1 cellular context compared by ENCODE assay signal in the genomic region with DNA sequence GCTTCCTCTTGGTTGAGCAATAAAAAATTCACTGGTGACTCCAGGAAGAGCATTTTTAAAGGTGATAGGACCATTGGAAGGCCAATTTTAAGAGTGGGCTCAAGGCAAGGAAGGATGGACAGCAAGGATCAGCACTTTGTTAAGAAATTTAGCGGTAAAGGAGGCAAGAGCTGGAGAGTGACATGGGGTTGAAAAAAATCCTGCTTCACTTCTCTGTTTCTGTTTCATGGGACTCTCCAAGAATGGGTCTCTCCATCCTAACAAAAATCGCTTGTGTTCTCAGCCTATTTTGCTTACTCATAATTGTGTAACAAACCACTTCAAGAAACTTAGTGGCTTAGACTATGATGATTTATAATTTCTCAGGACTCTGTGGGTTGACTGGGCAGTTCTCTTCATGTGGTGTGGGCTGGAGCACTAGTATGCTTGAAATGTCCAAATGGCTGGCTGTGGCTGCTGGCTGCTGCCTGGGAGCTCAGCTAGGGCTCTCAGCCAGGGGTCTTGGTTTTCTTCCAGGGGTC.
A peak's percentile ranks its signal among the peaks of the same experiment; 100 is the strongest.
TF ChIP-seq lines count a peak whose summit lies in the region.

No MANE protein-coding gene starts in this region.

TF ChIP-seq in GM12878, 131 proteins besides CTCF, POLR2A, EP300 and RAD21 (continued from another document and continues in another):
- TF ChIP-seq, protein P1, sequence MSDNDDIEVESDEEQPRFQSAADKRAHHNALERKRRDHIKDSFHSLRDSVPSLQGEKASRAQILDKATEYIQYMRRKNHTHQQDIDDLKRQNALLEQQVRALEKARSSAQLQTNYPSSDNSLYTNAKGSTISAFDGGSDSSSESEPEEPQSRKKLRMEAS (IDR thresholded peaks at IDR 0.05; ENCODE audit: low read depth, low read length): no peak
- TF ChIP-seq MTA2 (IDR thresholded peaks at IDR 0.05; ENCODE audit: low read depth) (peak; percentile 84), RUNX3 (IDR thresholded peaks at IDR 0.05; ENCODE audit: low read length) (peak; percentile 95), POLR2AphosphoS5 (IDR thresholded peaks at IDR 0.05; ENCODE audit: low read length) (no peak), SUPT20H (IDR thresholded peaks at IDR 0.05; ENCODE audit: borderline replicate concordance, control insufficient read depth, low read depth, low read length) (no peak), TBL1XR1 (IDR thresholded peaks at IDR 0.05; ENCODE audit: low read depth, low read length) (peak; percentile 37; the same call in 1 of the 2 replicates), GATAD2B (conservative IDR thresholded peaks at IDR 0.05; ENCODE audit: low read depth) (0 out of 2 replicates have a peak, but pooled peaks have one; percentile 61), MEF2A (IDR thresholded peaks at IDR 0.05; ENCODE audit: insufficient read depth, low read depth, low read length) (0 out of 2 replicates have a peak, but pooled peaks have one; percentile 34), ZNF24 (IDR thresholded peaks at IDR 0.05) (0 out of 2 replicates have a peak, but pooled peaks have one; percentile 48), NR2F1 (conservative IDR thresholded peaks at IDR 0.05) (peak; percentile 46; the same call in 1 of the 2 replicates), ATF7 (IDR thresholded peaks at IDR 0.05; ENCODE audit: low read depth) (peak; percentile 59), BCL11A (IDR thresholded peaks at IDR 0.05; ENCODE audit: low read depth, low read length) (peak; percentile 71; the same call in 1 of the 2 replicates), BACH1 (IDR thresholded peaks at IDR 0.05; ENCODE audit: borderline replicate concordance) (peak; percentile 91; the same call in 1 of the 2 replicates), SIX5 (IDR thresholded peaks at IDR 0.05; ENCODE audit: low read depth, low read length, severe bottlenecking) (peak; percentile 12), ZNF384 (IDR thresholded peaks at IDR 0.05; ENCODE audit: borderline replicate concordance, low read depth, low read length) (peak; percentile 84), EED (IDR thresholded peaks at IDR 0.05; ENCODE audit: low read depth) (peak; percentile 63), CREM (IDR thresholded peaks at IDR 0.05; ENCODE audit: low read depth) (0 out of 2 replicates have a peak, but pooled peaks have one; percentile 23), JUNB (IDR thresholded peaks at IDR 0.05) (peak; percentile 65), NFIC (IDR thresholded peaks at IDR 0.05; ENCODE audit: low read depth, low read length) (peak; percentile 83; the same call in 1 of the 2 replicates), IRF4 (IDR thresholded peaks at IDR 0.05; ENCODE audit: low read depth, low read length) (0 out of 2 replicates have a peak, but pooled peaks have one; percentile 32), IKZF1 (conservative IDR thresholded peaks at IDR 0.05) (peak; percentile 80), POU2F2 (IDR thresholded peaks at IDR 0.05; ENCODE audit: borderline replicate concordance, low read depth, low read length) (peak; percentile 29; the same call in 1 of the 3 replicates), CHD2 (IDR thresholded peaks at IDR 0.05; ENCODE audit: borderline replicate concordance, low read depth, low read length) (0 out of 2 replicates have a peak, but pooled peaks have one; percentile 8), IKZF2 (IDR thresholded peaks at IDR 0.05) (peak; percentile 85 to 90), FOXM1 (IDR thresholded peaks at IDR 0.05; ENCODE audit: low read depth, low read length) (peak; percentile 61), TCF7 (IDR thresholded peaks at IDR 0.05; ENCODE audit: borderline replicate concordance) (peak; percentile 92)
- TF ChIP-seq, protein P2, sequence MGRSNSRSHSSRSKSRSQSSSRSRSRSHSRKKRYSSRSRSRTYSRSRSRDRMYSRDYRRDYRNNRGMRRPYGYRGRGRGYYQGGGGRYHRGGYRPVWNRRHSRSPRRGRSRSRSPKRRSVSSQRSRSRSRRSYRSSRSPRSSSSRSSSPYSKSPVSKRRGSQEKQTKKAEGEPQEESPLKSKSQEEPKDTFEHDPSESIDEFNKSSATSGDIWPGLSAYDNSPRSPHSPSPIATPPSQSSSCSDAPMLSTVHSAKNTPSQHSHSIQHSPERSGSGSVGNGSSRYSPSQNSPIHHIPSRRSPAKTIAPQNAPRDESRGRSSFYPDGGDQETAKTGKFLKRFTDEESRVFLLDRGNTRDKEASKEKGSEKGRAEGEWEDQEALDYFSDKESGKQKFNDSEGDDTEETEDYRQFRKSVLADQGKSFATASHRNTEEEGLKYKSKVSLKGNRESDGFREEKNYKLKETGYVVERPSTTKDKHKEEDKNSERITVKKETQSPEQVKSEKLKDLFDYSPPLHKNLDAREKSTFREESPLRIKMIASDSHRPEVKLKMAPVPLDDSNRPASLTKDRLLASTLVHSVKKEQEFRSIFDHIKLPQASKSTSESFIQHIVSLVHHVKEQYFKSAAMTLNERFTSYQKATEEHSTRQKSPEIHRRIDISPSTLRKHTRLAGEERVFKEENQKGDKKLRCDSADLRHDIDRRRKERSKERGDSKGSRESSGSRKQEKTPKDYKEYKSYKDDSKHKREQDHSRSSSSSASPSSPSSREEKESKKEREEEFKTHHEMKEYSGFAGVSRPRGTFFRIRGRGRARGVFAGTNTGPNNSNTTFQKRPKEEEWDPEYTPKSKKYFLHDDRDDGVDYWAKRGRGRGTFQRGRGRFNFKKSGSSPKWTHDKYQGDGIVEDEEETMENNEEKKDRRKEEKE (IDR thresholded peaks at IDR 0.05): no peak
- TF ChIP-seq, protein P3, sequence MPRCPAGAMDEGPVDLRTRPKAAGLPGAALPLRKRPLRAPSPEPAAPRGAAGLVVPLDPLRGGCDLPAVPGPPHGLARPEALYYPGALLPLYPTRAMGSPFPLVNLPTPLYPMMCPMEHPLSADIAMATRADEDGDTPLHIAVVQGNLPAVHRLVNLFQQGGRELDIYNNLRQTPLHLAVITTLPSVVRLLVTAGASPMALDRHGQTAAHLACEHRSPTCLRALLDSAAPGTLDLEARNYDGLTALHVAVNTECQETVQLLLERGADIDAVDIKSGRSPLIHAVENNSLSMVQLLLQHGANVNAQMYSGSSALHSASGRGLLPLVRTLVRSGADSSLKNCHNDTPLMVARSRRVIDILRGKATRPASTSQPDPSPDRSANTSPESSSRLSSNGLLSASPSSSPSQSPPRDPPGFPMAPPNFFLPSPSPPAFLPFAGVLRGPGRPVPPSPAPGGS (IDR thresholded peaks at IDR 0.05; ENCODE audit: borderline replicate concordance, insufficient read depth, low read depth, low read length, poor library complexity, severe bottlenecking): peak; percentile 31
- TF ChIP-seq, protein P4, sequence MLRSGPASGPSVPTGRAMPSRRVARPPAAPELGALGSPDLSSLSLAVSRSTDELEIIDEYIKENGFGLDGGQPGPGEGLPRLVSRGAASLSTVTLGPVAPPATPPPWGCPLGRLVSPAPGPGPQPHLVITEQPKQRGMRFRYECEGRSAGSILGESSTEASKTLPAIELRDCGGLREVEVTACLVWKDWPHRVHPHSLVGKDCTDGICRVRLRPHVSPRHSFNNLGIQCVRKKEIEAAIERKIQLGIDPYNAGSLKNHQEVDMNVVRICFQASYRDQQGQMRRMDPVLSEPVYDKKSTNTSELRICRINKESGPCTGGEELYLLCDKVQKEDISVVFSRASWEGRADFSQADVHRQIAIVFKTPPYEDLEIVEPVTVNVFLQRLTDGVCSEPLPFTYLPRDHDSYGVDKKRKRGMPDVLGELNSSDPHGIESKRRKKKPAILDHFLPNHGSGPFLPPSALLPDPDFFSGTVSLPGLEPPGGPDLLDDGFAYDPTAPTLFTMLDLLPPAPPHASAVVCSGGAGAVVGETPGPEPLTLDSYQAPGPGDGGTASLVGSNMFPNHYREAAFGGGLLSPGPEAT (IDR thresholded peaks at IDR 0.05; ENCODE audit: low read depth): peak; percentile 85
- TF ChIP-seq, protein P5, sequence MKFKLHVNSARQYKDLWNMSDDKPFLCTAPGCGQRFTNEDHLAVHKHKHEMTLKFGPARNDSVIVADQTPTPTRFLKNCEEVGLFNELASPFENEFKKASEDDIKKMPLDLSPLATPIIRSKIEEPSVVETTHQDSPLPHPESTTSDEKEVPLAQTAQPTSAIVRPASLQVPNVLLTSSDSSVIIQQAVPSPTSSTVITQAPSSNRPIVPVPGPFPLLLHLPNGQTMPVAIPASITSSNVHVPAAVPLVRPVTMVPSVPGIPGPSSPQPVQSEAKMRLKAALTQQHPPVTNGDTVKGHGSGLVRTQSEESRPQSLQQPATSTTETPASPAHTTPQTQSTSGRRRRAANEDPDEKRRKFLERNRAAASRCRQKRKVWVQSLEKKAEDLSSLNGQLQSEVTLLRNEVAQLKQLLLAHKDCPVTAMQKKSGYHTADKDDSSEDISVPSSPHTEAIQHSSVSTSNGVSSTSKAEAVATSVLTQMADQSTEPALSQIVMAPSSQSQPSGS (IDR thresholded peaks at IDR 0.05; ENCODE audit: low read length): peak; percentile 86
- TF ChIP-seq, protein P6, sequence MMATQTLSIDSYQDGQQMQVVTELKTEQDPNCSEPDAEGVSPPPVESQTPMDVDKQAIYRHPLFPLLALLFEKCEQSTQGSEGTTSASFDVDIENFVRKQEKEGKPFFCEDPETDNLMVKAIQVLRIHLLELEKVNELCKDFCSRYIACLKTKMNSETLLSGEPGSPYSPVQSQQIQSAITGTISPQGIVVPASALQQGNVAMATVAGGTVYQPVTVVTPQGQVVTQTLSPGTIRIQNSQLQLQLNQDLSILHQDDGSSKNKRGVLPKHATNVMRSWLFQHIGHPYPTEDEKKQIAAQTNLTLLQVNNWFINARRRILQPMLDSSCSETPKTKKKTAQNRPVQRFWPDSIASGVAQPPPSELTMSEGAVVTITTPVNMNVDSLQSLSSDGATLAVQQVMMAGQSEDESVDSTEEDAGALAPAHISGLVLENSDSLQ (IDR thresholded peaks at IDR 0.05): peak; percentile 91
- TF ChIP-seq, protein P7, sequence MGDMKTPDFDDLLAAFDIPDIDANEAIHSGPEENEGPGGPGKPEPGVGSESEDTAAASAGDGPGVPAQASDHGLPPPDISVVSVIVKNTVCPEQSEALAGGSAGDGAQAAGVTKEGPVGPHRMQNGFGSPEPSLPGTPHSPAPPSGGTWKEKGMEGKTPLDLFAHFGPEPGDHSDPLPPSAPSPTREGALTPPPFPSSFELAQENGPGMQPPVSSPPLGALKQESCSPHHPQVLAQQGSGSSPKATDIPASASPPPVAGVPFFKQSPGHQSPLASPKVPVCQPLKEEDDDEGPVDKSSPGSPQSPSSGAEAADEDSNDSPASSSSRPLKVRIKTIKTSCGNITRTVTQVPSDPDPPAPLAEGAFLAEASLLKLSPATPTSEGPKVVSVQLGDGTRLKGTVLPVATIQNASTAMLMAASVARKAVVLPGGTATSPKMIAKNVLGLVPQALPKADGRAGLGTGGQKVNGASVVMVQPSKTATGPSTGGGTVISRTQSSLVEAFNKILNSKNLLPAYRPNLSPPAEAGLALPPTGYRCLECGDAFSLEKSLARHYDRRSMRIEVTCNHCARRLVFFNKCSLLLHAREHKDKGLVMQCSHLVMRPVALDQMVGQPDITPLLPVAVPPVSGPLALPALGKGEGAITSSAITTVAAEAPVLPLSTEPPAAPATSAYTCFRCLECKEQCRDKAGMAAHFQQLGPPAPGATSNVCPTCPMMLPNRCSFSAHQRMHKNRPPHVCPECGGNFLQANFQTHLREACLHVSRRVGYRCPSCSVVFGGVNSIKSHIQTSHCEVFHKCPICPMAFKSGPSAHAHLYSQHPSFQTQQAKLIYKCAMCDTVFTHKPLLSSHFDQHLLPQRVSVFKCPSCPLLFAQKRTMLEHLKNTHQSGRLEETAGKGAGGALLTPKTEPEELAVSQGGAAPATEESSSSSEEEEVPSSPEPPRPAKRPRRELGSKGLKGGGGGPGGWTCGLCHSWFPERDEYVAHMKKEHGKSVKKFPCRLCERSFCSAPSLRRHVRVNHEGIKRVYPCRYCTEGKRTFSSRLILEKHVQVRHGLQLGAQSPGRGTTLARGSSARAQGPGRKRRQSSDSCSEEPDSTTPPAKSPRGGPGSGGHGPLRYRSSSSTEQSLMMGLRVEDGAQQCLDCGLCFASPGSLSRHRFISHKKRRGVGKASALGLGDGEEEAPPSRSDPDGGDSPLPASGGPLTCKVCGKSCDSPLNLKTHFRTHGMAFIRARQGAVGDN (IDR thresholded peaks at IDR 0.05): peak; percentile 44; the same call in 1 of the 2 replicates
- TF ChIP-seq, protein P8, sequence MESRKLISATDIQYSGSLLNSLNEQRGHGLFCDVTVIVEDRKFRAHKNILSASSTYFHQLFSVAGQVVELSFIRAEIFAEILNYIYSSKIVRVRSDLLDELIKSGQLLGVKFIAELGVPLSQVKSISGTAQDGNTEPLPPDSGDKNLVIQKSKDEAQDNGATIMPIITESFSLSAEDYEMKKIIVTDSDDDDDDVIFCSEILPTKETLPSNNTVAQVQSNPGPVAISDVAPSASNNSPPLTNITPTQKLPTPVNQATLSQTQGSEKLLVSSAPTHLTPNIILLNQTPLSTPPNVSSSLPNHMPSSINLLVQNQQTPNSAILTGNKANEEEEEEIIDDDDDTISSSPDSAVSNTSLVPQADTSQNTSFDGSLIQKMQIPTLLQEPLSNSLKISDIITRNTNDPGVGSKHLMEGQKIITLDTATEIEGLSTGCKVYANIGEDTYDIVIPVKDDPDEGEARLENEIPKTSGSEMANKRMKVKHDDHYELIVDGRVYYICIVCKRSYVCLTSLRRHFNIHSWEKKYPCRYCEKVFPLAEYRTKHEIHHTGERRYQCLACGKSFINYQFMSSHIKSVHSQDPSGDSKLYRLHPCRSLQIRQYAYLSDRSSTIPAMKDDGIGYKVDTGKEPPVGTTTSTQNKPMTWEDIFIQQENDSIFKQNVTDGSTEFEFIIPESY (IDR thresholded peaks at IDR 0.05): peak; percentile 70; the same call in 1 of the 2 replicates
- TF ChIP-seq, protein P9, sequence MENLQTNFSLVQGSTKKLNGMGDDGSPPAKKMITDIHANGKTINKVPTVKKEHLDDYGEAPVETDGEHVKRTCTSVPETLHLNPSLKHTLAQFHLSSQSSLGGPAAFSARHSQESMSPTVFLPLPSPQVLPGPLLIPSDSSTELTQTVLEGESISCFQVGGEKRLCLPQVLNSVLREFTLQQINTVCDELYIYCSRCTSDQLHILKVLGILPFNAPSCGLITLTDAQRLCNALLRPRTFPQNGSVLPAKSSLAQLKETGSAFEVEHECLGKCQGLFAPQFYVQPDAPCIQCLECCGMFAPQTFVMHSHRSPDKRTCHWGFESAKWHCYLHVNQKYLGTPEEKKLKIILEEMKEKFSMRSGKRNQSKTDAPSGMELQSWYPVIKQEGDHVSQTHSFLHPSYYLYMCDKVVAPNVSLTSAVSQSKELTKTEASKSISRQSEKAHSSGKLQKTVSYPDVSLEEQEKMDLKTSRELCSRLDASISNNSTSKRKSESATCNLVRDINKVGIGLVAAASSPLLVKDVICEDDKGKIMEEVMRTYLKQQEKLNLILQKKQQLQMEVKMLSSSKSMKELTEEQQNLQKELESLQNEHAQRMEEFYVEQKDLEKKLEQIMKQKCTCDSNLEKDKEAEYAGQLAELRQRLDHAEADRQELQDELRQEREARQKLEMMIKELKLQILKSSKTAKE (IDR thresholded peaks at IDR 0.05; ENCODE audit: low read depth, poor library complexity, severe bottlenecking): peak; percentile 89
- TF ChIP-seq, protein P10, sequence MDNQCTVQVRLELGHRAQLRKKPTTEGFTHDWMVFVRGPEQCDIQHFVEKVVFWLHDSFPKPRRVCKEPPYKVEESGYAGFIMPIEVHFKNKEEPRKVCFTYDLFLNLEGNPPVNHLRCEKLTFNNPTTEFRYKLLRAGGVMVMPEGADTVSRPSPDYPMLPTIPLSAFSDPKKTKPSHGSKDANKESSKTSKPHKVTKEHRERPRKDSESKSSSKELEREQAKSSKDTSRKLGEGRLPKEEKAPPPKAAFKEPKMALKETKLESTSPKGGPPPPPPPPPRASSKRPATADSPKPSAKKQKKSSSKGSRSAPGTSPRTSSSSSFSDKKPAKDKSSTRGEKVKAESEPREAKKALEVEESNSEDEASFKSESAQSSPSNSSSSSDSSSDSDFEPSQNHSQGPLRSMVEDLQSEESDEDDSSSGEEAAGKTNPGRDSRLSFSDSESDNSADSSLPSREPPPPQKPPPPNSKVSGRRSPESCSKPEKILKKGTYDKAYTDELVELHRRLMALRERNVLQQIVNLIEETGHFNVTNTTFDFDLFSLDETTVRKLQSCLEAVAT (IDR thresholded peaks at IDR 0.05): 0 out of 2 replicates have a peak, but pooled peaks have one; percentile 54
